8 cellular contexts compared by ENCODE assay signal in the genomic region with DNA sequence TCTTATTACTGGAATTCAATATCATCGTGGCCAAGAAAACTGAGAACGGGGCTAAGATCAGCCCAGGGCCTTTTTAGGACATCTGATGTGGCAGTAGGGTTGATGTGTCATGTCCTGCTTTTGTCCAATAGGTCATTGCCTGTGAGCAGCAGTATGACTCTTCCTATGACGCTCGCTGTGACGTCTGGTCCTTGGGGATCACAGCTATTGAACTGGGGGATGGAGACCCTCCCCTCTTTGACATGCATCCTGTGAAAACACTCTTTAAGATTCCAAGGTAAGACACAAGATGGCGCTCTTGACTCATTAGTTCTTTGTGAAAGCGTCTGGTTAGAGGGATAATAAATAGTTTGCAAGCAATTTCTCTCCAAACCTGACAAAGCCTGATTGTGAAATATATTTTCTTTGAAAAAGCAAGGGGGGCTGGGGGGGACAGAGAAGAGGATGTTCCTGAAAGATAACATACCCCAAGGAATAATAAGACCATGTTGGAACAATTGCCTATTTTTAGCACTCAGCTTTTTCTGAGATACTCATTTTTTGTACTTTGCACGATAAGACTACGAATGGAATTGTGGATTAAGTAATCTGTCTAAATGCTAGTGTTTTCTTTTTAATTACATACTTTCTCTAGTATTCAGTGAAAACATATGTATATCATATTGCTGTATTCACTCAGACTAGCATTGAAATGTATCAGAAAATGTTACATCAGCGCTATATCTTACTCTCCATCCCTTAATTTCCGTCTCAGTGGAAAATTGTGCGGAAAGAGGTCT. TPM values are rescaled to one million over a fixed set of nuclear protein-coding genes. Genes with fewer than 3 reads are reported as not detected.
DNase-seq lines count a peak whose midpoint lies in the region; ATAC-seq, FAIRE-seq and TF ChIP-seq lines count a peak whose summit lies in the region.

No MANE protein-coding gene starts in this region.

- no peaks in the 10 kb centered on the region for H3K36me3 ChIP-seq in gastroesophageal sphincter
- H3K36me3 ChIP-seq in small intestine (ENCODE audit: control insufficient read depth in 2 of 2, insufficient read depth in 2 of 2, low read length in 2 of 2): no peaks in the 10 kb centered on the region
- H3K36me3 ChIP-seq in stomach: no peaks in the 10 kb centered on the region

- ATAC-seq in gastroesophageal sphincter (peak; percentile 50), HG03442 (IDR thresholded peaks at IDR 0.05; ENCODE audit: unreplicated experiment) (no peak)

- no peak for FAIRE-seq in small intestine (lab: Jason Lieb, UNC)

- H3K4me3 ChIP-seq in AG04450 (ENCODE audit: low read depth, low read length) (no peak overlapping the region), gastroesophageal sphincter (no peak overlapping the region), small intestine (ENCODE audit: low read depth in 1 of 2, low read length in 2 of 2) (no peak overlapping the region), stomach (no peak overlapping the region)

- H3K27ac ChIP-seq in AG04450 (ENCODE audit: low read depth, low read length) (no peak overlapping the region), gastroesophageal sphincter (no peak overlapping the region), small intestine (ENCODE audit: low read depth in 1 of 2, low read length in 1 of 2) (no peak overlapping the region), stomach (no peak overlapping the region)

- TF ChIP-seq POLR2A in gastroesophageal sphincter (IDR thresholded peaks at IDR 0.05) (no peak), stomach (IDR thresholded peaks at IDR 0.05) (no peak)

- no peak for DNase-seq in AG04450 (ENCODE audit: low read depth, low spot score)
- peak; percentile 45 for DNase-seq in GM10248 (ENCODE audit: extremely low spot score)
- peak; percentile 87 for DNase-seq in NCI-H1436 (lab: John Stamatoyannopoulos, UW)
- peak; percentile 11 to 22 for DNase-seq in SW 1271 (lab: John Stamatoyannopoulos, UW)
- DNase-seq in small intestine: peak; percentile 33
- no peak for DNase-seq in stomach

- TF ChIP-seq CTCF in AG04450 (IDR thresholded peaks at IDR 0.05; ENCODE audit: low read depth, low read length) (peak; percentile 62), GM10248 (IDR thresholded peaks at IDR 0.05; ENCODE audit: control extremely low read depth, extremely low read depth, low read depth, missing control alignments) (peak; percentile 44), gastroesophageal sphincter (IDR thresholded peaks at IDR 0.05) (peak in 3 of 4 experiments; percentile 17 to 42 (median 31)), stomach (IDR thresholded peaks at IDR 0.05) (peak in 2 of 7 experiments; percentile 19 to 38)

- H3K27me3 ChIP-seq in AG04450 (ENCODE audit: control insufficient read depth, insufficient read depth, low read length) (peaks cover 6% of the 10 kb centered on the region), gastroesophageal sphincter (peaks cover 6% of the 10 kb centered on the region), small intestine (ENCODE audit: control insufficient read depth in 2 of 2, insufficient read depth in 2 of 2, low read length in 2 of 2) (no peaks in the 10 kb centered on the region), stomach (no peaks in the 10 kb centered on the region)

- POLR2A ChIA-PET in AG04450 (lab: Yijun Ruan, JAX): no interaction called here
- POLR2A ChIA-PET in GM10248 (lab: Yijun Ruan, JAX): no interaction called here

- CTCF ChIA-PET in AG04450 (lab: Charles Lee) (interaction anchor here (0.6 to 2.6 kb wide), 24 partner anchors 9 to 1263 kb away, joined by 3 to 20 read pairs (median 4); a partner anchor contains a TSS), GM10248 (lab: Yijun Ruan, JAX) (interaction anchor here (0.6 to 2.7 kb wide), 20 partner anchors 8 to 784 kb away, joined by 3 to 14 read pairs (median 4); no protein-coding TSS in a partner anchor)

- 38 to 55% methylated on average over 9 to 11 of the region's 12 CpGs for WGBS in gastroesophageal sphincter (ENCODE audit: low coverage in 1 of 2), 2 donors
- WGBS in small intestine, 3 donors: 44 to 47% (median 45%) methylated on average over 12 of the region's 12 CpGs
- 45 to 52% (median 47%) methylated on average over 12 of the region's 12 CpGs for WGBS in stomach, 5 donors

- no peaks in the 10 kb centered on the region for H3K9me3 ChIP-seq in AG04450 (ENCODE audit: control insufficient read depth, insufficient read depth, low read length)
- no peaks in the 10 kb centered on the region for H3K9me3 ChIP-seq in gastroesophageal sphincter
- no peaks in the 10 kb centered on the region for H3K9me3 ChIP-seq in small intestine (ENCODE audit: control insufficient read depth, low read depth)
- no peaks in the 10 kb centered on the region for H3K9me3 ChIP-seq in stomach

- TF ChIP-seq EP300 in gastroesophageal sphincter (IDR thresholded peaks at IDR 0.05) (no peak), stomach (IDR thresholded peaks at IDR 0.05) (no peak)

- intact Hi-C loops in stomach (cut with DNase I; ENCODE audit: low total_unique reads): no loop called here

- H3K4me1 ChIP-seq in gastroesophageal sphincter (no peaks in the 10 kb centered on the region), small intestine (ENCODE audit: control insufficient read depth in 2 of 2, insufficient read depth in 1 of 2, low read depth in 1 of 2, low read length in 1 of 2) (no peaks in the 10 kb centered on the region), stomach (no peaks in the 10 kb centered on the region)

RNA-seq across cellular contexts. Expression of a gene that starts 58.1 kb away (rescaled TPM):
- polyA plus RNA-seq in AG04450 (2011; rRNA removed) (0.09 and 0.10 TPM in 2 replicates), small intestine (under 1 TPM in 1 of 3 donors, not detected in 2; 0.03 TPM), stomach (under 1 TPM in 1 of 3 donors, not detected in 2; 0.05 TPM)
- 0.14 and 0.22 TPM in 2 replicates for polyA minus RNA-seq in AG04450 (2011; rRNA and poly(A)+ RNA removed)
- total RNA-seq in gastroesophageal sphincter (not detected), stomach (under 1 TPM in 1 of 5 donors, not detected in 4; 0.37 TPM)

Comparison
In these comparisons a context has a peak if more than half of its experiments do, and no peak if none do; other contexts are left out.
1. DNase-seq: peak in GM10248 (single experiment), NCI-H1436 (single experiment), SW 1271 (2 of 2) and small intestine (single experiment); none in AG04450 (single experiment) and stomach (single experiment).